ENCODE assay signal across 9 cellular contexts in the genomic region with DNA sequence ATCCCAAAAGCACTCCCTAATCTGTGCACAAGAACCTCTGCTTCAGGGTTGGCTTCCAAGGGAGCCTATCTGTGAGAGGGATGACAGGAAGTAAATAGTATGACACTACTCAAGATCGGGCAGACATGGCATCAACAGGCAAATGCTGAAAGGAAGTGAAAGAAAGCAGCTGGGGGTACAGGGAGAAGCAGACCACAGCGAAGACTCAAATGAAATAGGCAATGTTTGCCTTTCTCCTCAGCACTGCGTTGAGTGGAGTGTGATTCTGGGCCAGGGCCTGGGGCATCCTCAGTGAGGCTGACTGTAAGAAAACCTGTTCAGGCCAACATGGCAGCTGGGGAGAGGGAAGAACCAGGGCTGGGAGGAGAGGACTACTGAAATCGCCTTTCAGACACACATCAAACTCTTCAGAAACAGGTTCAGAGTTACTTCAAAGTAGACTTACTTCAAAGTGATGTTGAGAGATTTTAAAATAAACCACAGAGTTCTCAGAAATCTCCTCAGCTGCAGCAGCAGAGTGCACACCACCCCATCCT.
A peak's percentile ranks its signal among the peaks of the same experiment; 100 is the strongest.
DNase-seq lines count a peak whose midpoint lies in the region; ATAC-seq and TF ChIP-seq lines count a peak whose summit lies in the region.
"Had no signal": no experiment of that assay in that cellular context is flagged by ENCODE, and none has a peak within 500 bp of the region (broad histone marks: within the 10 kb centered on the region; RNA-seq: fewer than 3 reads in every experiment).

No MANE protein-coding gene starts in this region.

- H3K4me3 Mint-ChIP-seq in activated naive CD8-positive, alpha-beta T cell, result peak overlapping the region; percentile 71

- H3K36me3 ChIP-seq in DND-41 (ENCODE audit: insufficient read depth, low read length) (no peaks in the 10 kb centered on the region), SK-N-SH (replicated peaks in 1 of 2; ENCODE audit: control insufficient read depth in 1 of 2, insufficient read depth in 2 of 2, low read length in 1 of 2) (no peaks in the 10 kb centered on the region)

- H3K27ac ChIP-seq in DND-41 (ENCODE audit: low read length) (peak overlapping the region; percentile 85), SK-N-SH (ENCODE audit: low read depth in 2 of 2, low read length in 1 of 2) (no peak overlapping the region)

- H3K79me2 ChIP-seq in DND-41 (ENCODE audit: insufficient read depth, low read length) (no peaks in the 10 kb centered on the region), SK-N-SH (ENCODE audit: insufficient read depth) (no peaks in the 10 kb centered on the region)

- H3K9me3 ChIP-seq in DND-41 (ENCODE audit: insufficient read depth, low read length, severe bottlenecking), result no peaks in the 10 kb centered on the region
- no peaks in the 10 kb centered on the region for H3K9me3 ChIP-seq in SK-N-SH

- no peaks in the 10 kb centered on the region for H3K27me3 Mint-ChIP-seq in activated naive CD8-positive, alpha-beta T cell

- ATAC-seq in DND-41 (ENCODE audit: insufficient read depth, low read depth) (peak; percentile 88), GM21717 (IDR thresholded peaks at IDR 0.05; ENCODE audit: unreplicated experiment) (peak; percentile 93)

- H3F3A ChIP-seq in SK-N-SH (replicated peaks; ENCODE audit: insufficient read depth), result no peaks in the 10 kb centered on the region

- POLR2A ChIA-PET in SK-N-SH (lab: Yijun Ruan, JAX), result no interaction called here

- H4K20me1 ChIP-seq in DND-41 (ENCODE audit: insufficient read depth, low read length), result no peaks in the 10 kb centered on the region
- no peaks in the 10 kb centered on the region for H4K20me1 ChIP-seq in SK-N-SH (ENCODE audit: insufficient read depth)

- peak overlapping the region in 1 of 2 experiments; percentile 36; a peak in 2 of 4 replicates for H3K4me3 ChIP-seq in DND-41 (ENCODE audit: low read depth in 1 of 2, low read length in 2 of 2)
- H3K4me3 ChIP-seq in SK-N-SH (ENCODE audit: low read depth in 2 of 2, low read length in 1 of 2), result no peak overlapping the region

- WGBS in SK-N-SH (ENCODE audit: low lambda C conversion rate), result 0% methylated on average over 4 of the region's 4 CpGs

- DNase-seq in DND-41, result peak; percentile 79
- peak; percentile 44 for DNase-seq in NOMO-1 treated with dmso at 0.1 percent for 144 hours (lab: John Stamatoyannopoulos, UW; ENCODE audit: unreplicated experiment)
- no peak for DNase-seq in GDM1 (lab: John Stamatoyannopoulos, UW)
- DNase-seq in islet precursor cell, result no peak
- DNase-seq in SK-N-SH, result no peak
- DNase-seq in NCI-H1436 (lab: John Stamatoyannopoulos, UW), result no peak
- DNase-seq: DMS 273 treated with DMSO at 0.1 percent for 48 hours had no signal

- CTCF ChIA-PET in SK-N-SH (lab: Yijun Ruan, JAX), result interaction anchor here (1.0 kb wide), 1 partner anchor 15 kb away, joined by 3 read pairs; no protein-coding TSS in a partner anchor

- TF ChIP-seq RAD21 in SK-N-SH (IDR thresholded peaks at IDR 0.05; ENCODE audit: low read length), result no peak

- TF ChIP-seq EP300 in SK-N-SH (IDR thresholded peaks at IDR 0.05; ENCODE audit: borderline replicate concordance in 1 of 2, low read depth in 1 of 2, low read length in 1 of 2), result no peak

- H2AFZ ChIP-seq in DND-41 (ENCODE audit: low read depth, low read length) (peak overlapping the region; percentile 75), SK-N-SH (ENCODE audit: low read depth) (no peak overlapping the region)

- H3K4me2 ChIP-seq in DND-41 (ENCODE audit: insufficient read depth, low read length), result peak overlapping the region; percentile 57
- no peak overlapping the region for H3K4me2 ChIP-seq in SK-N-SH

- no peaks in the 10 kb centered on the region for H3K9me2 ChIP-seq in SK-N-SH

- no peaks in the 10 kb centered on the region for H3K9me3 Mint-ChIP-seq in activated naive CD8-positive, alpha-beta T cell (ENCODE audit: low read depth)

- H3K27ac Mint-ChIP-seq in activated naive CD8-positive, alpha-beta T cell, result peak overlapping the region; percentile 94

- peaks cover 40% of the 10 kb centered on the region for H3K4me1 Mint-ChIP-seq in activated naive CD8-positive, alpha-beta T cell (ENCODE audit: low read depth)

- H3K9ac ChIP-seq in DND-41 (ENCODE audit: low read depth, low read length) (peak overlapping the region; percentile 39), SK-N-SH (no peak overlapping the region)

- no peaks in the 10 kb centered on the region for H3K36me3 Mint-ChIP-seq in activated naive CD8-positive, alpha-beta T cell

- H3K27me3 ChIP-seq in DND-41 (ENCODE audit: insufficient read depth, low read length, poor library complexity) (no peaks in the 10 kb centered on the region), SK-N-SH (ENCODE audit: insufficient read depth) (peaks cover 6% of the 10 kb centered on the region; the same call in 1 of the 2 replicates)

- TF ChIP-seq CTCF in DND-41 (IDR thresholded peaks at IDR 0.05; ENCODE audit: borderline replicate concordance, extremely low read depth, low read length, poor library complexity, severe bottlenecking) (no peak), SK-N-SH (IDR thresholded peaks at IDR 0.05) (no peak)

- H3K4me1 ChIP-seq in DND-41 (ENCODE audit: insufficient read depth, low read length) (peaks cover 28% of the 10 kb centered on the region), SK-N-SH (ENCODE audit: control insufficient read depth in 1 of 2, insufficient read depth in 2 of 2, low read depth in 1 of 2, low read length in 1 of 2) (no peaks in the 10 kb centered on the region)

TF ChIP-seq in SK-N-SH, 30 proteins besides CTCF, POLR2A, EP300 and RAD21:
- no peak for TF ChIP-seq SIN3A (IDR thresholded peaks at IDR 0.05; ENCODE audit: borderline replicate concordance, low read depth, low read length)
- no peak for TF ChIP-seq CHD2 (IDR thresholded peaks at IDR 0.05; ENCODE audit: low read length, partially characterized antibody)
- no peak for TF ChIP-seq JUND (IDR thresholded peaks at IDR 0.05)
- TF ChIP-seq, protein P1, sequence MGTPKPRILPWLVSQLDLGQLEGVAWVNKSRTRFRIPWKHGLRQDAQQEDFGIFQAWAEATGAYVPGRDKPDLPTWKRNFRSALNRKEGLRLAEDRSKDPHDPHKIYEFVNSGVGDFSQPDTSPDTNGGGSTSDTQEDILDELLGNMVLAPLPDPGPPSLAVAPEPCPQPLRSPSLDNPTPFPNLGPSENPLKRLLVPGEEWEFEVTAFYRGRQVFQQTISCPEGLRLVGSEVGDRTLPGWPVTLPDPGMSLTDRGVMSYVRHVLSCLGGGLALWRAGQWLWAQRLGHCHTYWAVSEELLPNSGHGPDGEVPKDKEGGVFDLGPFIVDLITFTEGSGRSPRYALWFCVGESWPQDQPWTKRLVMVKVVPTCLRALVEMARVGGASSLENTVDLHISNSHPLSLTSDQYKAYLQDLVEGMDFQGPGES (IDR thresholded peaks at IDR 0.05; ENCODE audit: low read depth, low read length), result no peak

Comparison
In these comparisons a context has a peak if more than half of its experiments do, and no peak if none do; other contexts are left out.
1. DNase-seq: peak in DND-41 (single experiment) and NOMO-1 treated with dmso at 0.1 percent for 144 hours (single experiment); none in GDM1 (single experiment), islet precursor cell (single experiment), SK-N-SH (single experiment) and NCI-H1436 (single experiment).